In genomic region chr17:19024101-19025078, GRCh38 we compare ENCODE assay signal across 12 cellular contexts. TPM values are rescaled to one million over a fixed set of nuclear protein-coding genes. Genes with fewer than 3 reads are reported as not detected.
DNase-seq lines count a peak whose midpoint lies in the region; ATAC-seq, FAIRE-seq and TF ChIP-seq lines count a peak whose summit lies in the region.
"Had no signal": no experiment of that assay in that cellular context is flagged by ENCODE, and none has a peak within 500 bp of the region (broad histone marks: within the 10 kb centered on the region; RNA-seq: fewer than 3 reads in every experiment).

No MANE protein-coding gene starts in this region.

- TF ChIP-seq CTCF in A549 (IDR thresholded peaks at IDR 0.05) = no peak
- TF ChIP-seq CTCF in HEK293 (tag by site-specific recombination; IDR thresholded peaks at IDR 0.05) = no peak

- H3K4me3 ChIP-seq in A549 (no peak overlapping the region), HEK293 (ENCODE audit: low read depth, low read length) (no peak overlapping the region)
- H3K4me3 ChIP-seq: coronary artery, Peyer's patch had no signal

- no peaks in the 10 kb centered on the region for H3K36me3 ChIP-seq in HEK293 (ENCODE audit: control insufficient read depth in 2 of 2, insufficient read depth in 1 of 2, low read length in 2 of 2)
- H3K36me3 ChIP-seq: Peyer's patch had no signal

- H3K4me1 Mint-ChIP-seq in activated naive CD8-positive, alpha-beta T cell treated with anti-CD3 and anti-CD28 coated beads, Interleukin-2, amount 50 U/mL, for 24 hours = peaks cover 16% of the 10 kb centered on the region

- H3K9me3 Mint-ChIP-seq in activated naive CD8-positive, alpha-beta T cell treated with anti-CD3 and anti-CD28 coated beads, Interleukin-2, amount 50 U/mL, for 24 hours = no peaks in the 10 kb centered on the region

- POLR2A ChIA-PET in A549 (lab: Yijun Ruan, JAX) = no interaction called here
- POLR2A ChIA-PET in HEK293 (lab: Yijun Ruan, JAX) = no interaction called here

- TF ChIP-seq EP300 in A549 (IDR thresholded peaks at IDR 0.05) = no peak

- H3K36me3 Mint-ChIP-seq in activated naive CD8-positive, alpha-beta T cell treated with anti-CD3 and anti-CD28 coated beads, Interleukin-2, amount 50 U/mL, for 24 hours (ENCODE audit: low read depth) = peaks cover 7% of the 10 kb centered on the region

- WGBS in A549 (ENCODE audit: missing lambda C conversion rate) = 84% methylated on average over 22 of the region's 22 CpGs

- no peak for FAIRE-seq in A549 (lab: Jason Lieb, UNC)
- FAIRE-seq in frontal cortex (lab: Jason Lieb, UNC) = no peak

- CTCF ChIA-PET in A549 (lab: Yijun Ruan, JAX) (interaction anchor here (0.6 to 3.5 kb wide), 3 partner anchors 8 to 67 kb away, joined by 3 to 37 read pairs (median 3); no protein-coding TSS in a partner anchor), HEK293 (lab: Yijun Ruan, JAX) (interaction anchor here (0.9 to 4.8 kb wide), 2 partner anchors 64 to 398 kb away, joined by 3 to 31 read pairs; no protein-coding TSS in a partner anchor)

- no peaks in the 10 kb centered on the region for H3K27me3 Mint-ChIP-seq in activated naive CD8-positive, alpha-beta T cell treated with anti-CD3 and anti-CD28 coated beads, Interleukin-2, amount 50 U/mL, for 24 hours

- ATAC-seq in A549 (peak in 1 of 2 experiments; percentile 15; a peak in 2 of 6 replicates), left colon (no peak), HG02571 (IDR thresholded peaks at IDR 0.05; ENCODE audit: unreplicated experiment) (no peak), HG03571 (IDR thresholded peaks at IDR 0.05; ENCODE audit: unreplicated experiment) (no peak)
- ATAC-seq in activated naive CD8-positive, alpha-beta T cell treated with anti-CD3 and anti-CD28 coated beads, Interleukin-2, amount 50 U/mL, for 24 hours = peak; percentile 54

- intact Hi-C loops in left colon (cut with DNase I, micrococcal nuclease) = no loop called here

- DNase-seq in A549 (ENCODE audit: low read depth in 1 of 2, low spot score in 1 of 2) (peak in 1 of 2 experiments; percentile 49), left colon (peak; percentile 2 to 24), frontal cortex (ENCODE audit: low spot score in 2 of 2) (no peak), NCI-H1436 treated with DMSO at 0.1 percent for 48 hours (lab: John Stamatoyannopoulos, UW) (no peak)
- no peak for DNase-seq in activated naive CD8-positive, alpha-beta T cell treated with anti-CD3 and anti-CD28 coated beads, Interleukin-2, amount 50 U/mL, for 24 hours
- DNase-seq: activated CD8-positive, alpha-beta memory T cell treated with anti-CD3 and anti-CD28 coated beads for 24 hours; Peyer's patch had no signal

- no peaks in the 10 kb centered on the region for H3K9me3 ChIP-seq in A549
- H3K9me3 ChIP-seq in HEK293 (ENCODE audit: control insufficient read depth, insufficient read depth, low read depth, low read length) = no peaks in the 10 kb centered on the region
- H3K9me3 ChIP-seq: Peyer's patch had no signal

- TF ChIP-seq POLR2A in A549 (IDR thresholded peaks at IDR 0.05; ENCODE audit: low read length) = no peak

- H3K4me1 ChIP-seq in A549 = no peaks in the 10 kb centered on the region
- H3K4me1 ChIP-seq in HEK293 (ENCODE audit: control insufficient read depth, insufficient read depth, low read length) = no peaks in the 10 kb centered on the region
- H3K4me1 ChIP-seq: parathyroid adenoma, Peyer's patch had no signal

- peak overlapping the region; percentile 59 for H3K27ac Mint-ChIP-seq in activated naive CD8-positive, alpha-beta T cell treated with anti-CD3 and anti-CD28 coated beads, Interleukin-2, amount 50 U/mL, for 24 hours

- no peak for TF ChIP-seq RAD21 in A549 (conservative IDR thresholded peaks at IDR 0.05 in 1 of 2, IDR thresholded peaks at IDR 0.05 in 1 of 2)

- peak overlapping the region; percentile 8 to 19; a peak in 1 of 6 replicates for H3K27ac ChIP-seq in A549
- H3K27ac ChIP-seq in HEK293 (ENCODE audit: extremely low read depth, low read depth, low read length) = no peak overlapping the region
- H3K27ac ChIP-seq: coronary artery, parathyroid adenoma, Peyer's patch had no signal

- no peak overlapping the region for H3K4me2 ChIP-seq in A549

- no peak overlapping the region for H3K4me3 Mint-ChIP-seq in activated naive CD8-positive, alpha-beta T cell treated with anti-CD3 and anti-CD28 coated beads, Interleukin-2, amount 50 U/mL, for 24 hours

TF ChIP-seq in A549, 52 proteins besides CTCF, POLR2A, EP300 and RAD21 (continues in another document):
- TF ChIP-seq FOSL2 (IDR thresholded peaks at IDR 0.05) (no peak), FOSL2 (CRISPR knock-in tag; IDR thresholded peaks at IDR 0.05) (no peak), ZNF302 (CRISPR knock-in tag; IDR thresholded peaks at IDR 0.05) (no peak), BHLHE40 (IDR thresholded peaks at IDR 0.05; ENCODE audit: low read depth, low read length) (no peak), RFX5 (IDR thresholded peaks at IDR 0.05) (no peak), REST (IDR thresholded peaks at IDR 0.05) (no peak), KDM1A (IDR thresholded peaks at IDR 0.05; ENCODE audit: low read depth) (0 out of 2 replicates have a peak, but pooled peaks have one; percentile 15)

TF ChIP-seq in HEK293, 187 proteins besides CTCF, POLR2A, EP300 and RAD21:
- TF ChIP-seq ZNF560 (tag by site-specific recombination; IDR thresholded peaks at IDR 0.05; ENCODE audit: borderline replicate concordance) = no peak
- peak; percentile 91 for TF ChIP-seq SCRT2 (tag by site-specific recombination; IDR thresholded peaks at IDR 0.05)
- TF ChIP-seq PRDM10 (tag by site-specific recombination; IDR thresholded peaks at IDR 0.05) = 0 out of 2 replicates have a peak, but pooled peaks have one; percentile 12
- TF ChIP-seq SCRT1 (tag by site-specific recombination; IDR thresholded peaks at IDR 0.05; ENCODE audit: borderline replicate concordance) = peak; percentile 91; the same call in 1 of the 2 replicates
- TF ChIP-seq AEBP2 (tag by site-specific recombination; IDR thresholded peaks at IDR 0.05; ENCODE audit: borderline replicate concordance) = no peak
TF ChIP-seq in HEK293: peak in this region for 3.

RNA-seq across cellular contexts. Expression of gene FAM83G, which starts 19.8 kb away (rescaled TPM):
- polyA plus RNA-seq in A549 (2011; rRNA removed) (11.0 and 12.8 TPM in 2 replicates), A549 (2017; fragmentation: RNase III; extraction: RNeasy Plus Mini Kit Qiagen cat#74134 plus additional on column Dnase treatment) (19.8 to 22.0 TPM (median 20.5 TPM) in 3 replicates)
- polyA plus RNA-seq in A549 (2012; cell fraction: cytosol; rRNA removed) = 11.1 and 15.8 TPM in 2 replicates
- polyA plus RNA-seq in A549 (2012; cell fraction: nucleus; rRNA removed) = 38.5 and 42.5 TPM in 2 replicates
- 18.1 and 22.7 TPM in 2 replicates for polyA minus RNA-seq in A549 (2011; rRNA and poly(A)+ RNA removed)
- total RNA-seq in left colon (10 to 100 TPM; 29.7 to 34.7 TPM), frontal cortex (0.41 TPM)

RNA-seq across cellular contexts. Expression of gene GRAP, which starts 22.4 kb away (rescaled TPM):
- 0.19 and 0.25 TPM in 2 replicates for polyA plus RNA-seq in A549 (2011; rRNA removed)
- 0.15 and 0.19 TPM in 2 replicates for polyA plus RNA-seq in A549 (2012; cell fraction: cytosol; rRNA removed)
- polyA plus RNA-seq in A549 (2012; cell fraction: nucleus; rRNA removed) = 0.43 and 0.60 TPM in 2 replicates
- 0.17 to 0.31 TPM (median 0.19 TPM) in 3 replicates for polyA plus RNA-seq in A549 (2017; fragmentation: RNase III; extraction: RNeasy Plus Mini Kit Qiagen cat#74134 plus additional on column Dnase treatment)
- 0.08 and 0.24 TPM in 2 replicates for polyA minus RNA-seq in A549 (2011; rRNA and poly(A)+ RNA removed)
- 1 to 10 TPM in 1 of 2 donors, under 1 TPM in 1; 0.79 to 1.5 TPM for total RNA-seq in left colon
- total RNA-seq in frontal cortex = 1.6 TPM

Comparison
In these comparisons a context has a peak if more than half of its experiments do, and no peak if none do; other contexts are left out.
1. DNase-seq: peak in left colon (2 of 2); none in activated naive CD8-positive, alpha-beta T cell treated with anti-CD3 and anti-CD28 coated beads, Interleukin-2, amount 50 U/mL, for 24 hours (single experiment), frontal cortex (0 of 2) and NCI-H1436 treated with DMSO at 0.1 percent for 48 hours (single experiment).
2. RNA of gene FAM83G, which starts 19.8 kb away (total RNA-seq): 29.7 to 34.7 TPM in left colon; 0.41 TPM in frontal cortex (single experiment); every median in the first group is over 10 times any median in the second.